ENCODE assay signal across 36 cellular contexts in the genomic region with DNA sequence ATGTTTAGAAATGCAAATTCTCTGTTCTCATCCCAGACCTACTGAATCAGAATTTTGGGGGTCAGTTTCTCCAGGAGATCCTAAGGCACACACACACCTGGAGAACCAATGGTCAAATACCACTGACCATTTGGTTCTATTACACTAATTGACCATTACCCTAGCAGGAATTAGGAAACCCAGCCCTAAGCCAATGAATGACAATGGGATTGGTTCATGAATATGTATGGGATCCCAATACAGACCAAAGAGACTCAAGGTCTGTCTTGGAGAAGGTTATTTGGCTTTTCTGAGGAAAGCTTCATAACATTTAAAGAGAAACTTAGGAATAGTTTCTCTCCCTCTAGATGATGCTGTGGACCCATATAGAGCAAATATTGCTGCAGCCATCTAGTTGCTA.
"Had no signal": no experiment of that assay in that cellular context is flagged by ENCODE, and none has a peak within 500 bp of the region (broad histone marks: within the 10 kb centered on the region; RNA-seq: fewer than 3 reads in every experiment).

No MANE protein-coding gene starts in this region.

- H3K36me3 ChIP-seq: ascending aorta, cardiac muscle cell had no signal

- H3K4me3 ChIP-seq: ascending aorta, cardiac muscle cell had no signal

- H3K9me3 Mint-ChIP-seq: activated CD4-positive, alpha-beta memory T cell treated with anti-CD3 and anti-CD28 coated beads, Interleukin-2, amount 10 ng/mL, durations not matched to agents 7 days and 5 days; activated CD4-positive, alpha-beta T cell treated with anti-CD3 and anti-CD28 coated beads, Interleukin-2, amount 10 ng/mL, durations not matched to agents 7 days and 5 days; activated naive CD4-positive, alpha-beta T cell treated with anti-CD3 and anti-CD28 coated beads, Interleukin-2, amount 10 ng/mL, durations not matched to agents 7 days and 5 days; activated naive CD4-positive, alpha-beta T cell treated with anti-CD3 and anti-CD28 coated beads, Interleukin-2, amount 50 U/mL, for 24 hours; activated naive CD8-positive, alpha-beta T cell treated with anti-CD3 and anti-CD28 coated beads, Interleukin-2, amount 10 ng/mL, durations not matched to agents 7 days and 5 days; brain; central memory CD8-positive, alpha-beta T cell; T-helper 1 cell treated with Interleukin-12 subunit alpha and Interleukin-12 subunit beta and Interleukin-4 antibody, amounts not matched to agents 30 μg/mL and 1 μg/mL, for 36 hours; T-helper 2 cell treated with Interferon-gamma antibody and Interleukin-4, amounts not matched to agents 5 μg/mL and 100 μg/mL, for 36 hours had no signal

- H3K27ac ChIP-seq: ascending aorta, cardiac muscle cell, VCaP had no signal

- H3K4me1 ChIP-seq: ascending aorta had no signal

- H3K36me3 Mint-ChIP-seq: activated CD8-positive, alpha-beta memory T cell treated with anti-CD3 and anti-CD28 coated beads, Interleukin-2, amount 10 ng/mL, durations not matched to agents 7 days and 5 days; activated naive CD4-positive, alpha-beta T cell treated with anti-CD3 and anti-CD28 coated beads, Interleukin-2, amount 10 ng/mL, durations not matched to agents 7 days and 5 days; activated naive CD4-positive, alpha-beta T cell treated with anti-CD3 and anti-CD28 coated beads, Interleukin-2, amount 50 U/mL, for 24 hours; activated naive CD8-positive, alpha-beta T cell; activated naive CD8-positive, alpha-beta T cell treated with anti-CD3 and anti-CD28 coated beads, Interleukin-2, amount 10 ng/mL, durations not matched to agents 7 days and 5 days; brain had no signal

- H3K27me3 Mint-ChIP-seq: activated CD4-positive, alpha-beta memory T cell treated with anti-CD3 and anti-CD28 coated beads, Interleukin-2, amount 10 ng/mL, durations not matched to agents 7 days and 5 days; activated CD4-positive, alpha-beta T cell treated with anti-CD3 and anti-CD28 coated beads for 36 hours; activated CD4-positive, alpha-beta T cell treated with anti-CD3 and anti-CD28 coated beads, Interleukin-2, amount 10 ng/mL, durations not matched to agents 7 days and 5 days; activated CD8-positive, alpha-beta memory T cell treated with anti-CD3 and anti-CD28 coated beads, Interleukin-2, amount 10 ng/mL, durations not matched to agents 7 days and 5 days; activated naive CD4-positive, alpha-beta T cell treated with anti-CD3 and anti-CD28 coated beads, Interleukin-2, amount 10 ng/mL, durations not matched to agents 7 days and 5 days; activated naive CD4-positive, alpha-beta T cell treated with anti-CD3 and anti-CD28 coated beads, Interleukin-2, amount 50 U/mL, for 24 hours; activated naive CD8-positive, alpha-beta T cell treated with anti-CD3 and anti-CD28 coated beads, Interleukin-2, amount 10 ng/mL, durations not matched to agents 7 days and 5 days; activated T-cell treated with anti-CD3 and anti-CD28 coated beads, Interleukin-2, amount 50 U/mL, for 24 hours; brain; central memory CD8-positive, alpha-beta T cell had no signal

- DNase-seq: activated CD4-positive, alpha-beta memory T cell treated with anti-CD3 and anti-CD28 coated beads, Interleukin-2, amount 10 ng/mL, durations not matched to agents 7 days and 5 days; activated CD4-positive, alpha-beta T cell treated with anti-CD3 and anti-CD28 coated beads for 1 hour; activated CD4-positive, alpha-beta T cell treated with anti-CD3 and anti-CD28 coated beads for 36 hours; activated CD4-positive, alpha-beta T cell treated with anti-CD3 and anti-CD28 coated beads for 48 hours; activated CD4-positive, alpha-beta T cell treated with anti-CD3 and anti-CD28 coated beads, Interleukin-2, amount 10 ng/mL, durations not matched to agents 7 days and 5 days; activated CD4-positive, alpha-beta T cell treated with anti-CD3 and anti-CD28 coated beads, Interleukin-2, amount 50 U/mL, for 48 hours; activated CD4-positive, CD25-positive, alpha-beta regulatory T cell; activated CD8-positive, alpha-beta memory T cell treated with anti-CD3 and anti-CD28 coated beads for 24 hours; activated CD8-positive, alpha-beta memory T cell treated with anti-CD3 and anti-CD28 coated beads, Interleukin-2, amount 10 ng/mL, durations not matched to agents 7 days and 5 days; activated CD8-positive, alpha-beta memory T cell treated with anti-CD3 and anti-CD28 coated beads, Interleukin-2, amount 50 U/mL, for 48 hours; activated CD8-positive, alpha-beta T cell treated with anti-CD3 and anti-CD28 coated beads, Interleukin-2, amount 10 ng/mL, durations not matched to agents 7 days and 5 days; activated effector memory CD4-positive, alpha-beta T cell treated with Interleukin-2 at 50 U/mL for 16 hours; activated gamma-delta T cell; activated naive CD4-positive, alpha-beta T cell treated with anti-CD3 and anti-CD28 coated beads, Interleukin-2, amount 10 ng/mL, durations not matched to agents 7 days and 5 days; activated naive CD4-positive, alpha-beta T cell treated with Interleukin-2 at 50 U/mL for 16 hours; activated naive CD8-positive, alpha-beta T cell treated with anti-CD3 and anti-CD28 coated beads, Interleukin-2, amount 10 ng/mL, durations not matched to agents 7 days and 5 days; activated naive CD8-positive, alpha-beta T cell treated with anti-CD3 and anti-CD28 coated beads, Interleukin-2, amount 50 U/mL, for 24 hours; activated T-cell treated with anti-CD3 and anti-CD28 coated beads, Interleukin-2, amount 50 U/mL, for 24 hours; activated T-cell treated with anti-CD3 and anti-CD28 coated beads, Interleukin-2, amount 50 U/mL, for 48 hours; amygdala; cerebellar nuclear complex; T-helper 1 cell; T-helper 2 cell; T-helper 9 cell had no signal

- H3K9me3 ChIP-seq: ascending aorta had no signal

- ATAC-seq: activated CD4-positive, alpha-beta T cell treated with anti-CD3 and anti-CD28 coated beads for 36 hours; activated CD4-positive, CD25-positive, alpha-beta regulatory T cell treated with anti-CD3 and anti-CD28 coated beads, Interleukin-2, amount 50 U/mL, for 24 hours; activated CD8-positive, alpha-beta memory T cell treated with anti-CD3 and anti-CD28 coated beads, Interleukin-2, amount 10 ng/mL, durations not matched to agents 7 days and 5 days; activated CD8-positive, alpha-beta T cell treated with anti-CD3 and anti-CD28 coated beads, Interleukin-2, amount 10 ng/mL, durations not matched to agents 7 days and 5 days; activated naive CD8-positive, alpha-beta T cell treated with anti-CD3 and anti-CD28 coated beads, Interleukin-2, amount 50 U/mL, for 24 hours had no signal

- H3K27ac Mint-ChIP-seq: activated CD4-positive, alpha-beta memory T cell treated with anti-CD3 and anti-CD28 coated beads, Interleukin-2, amount 10 ng/mL, durations not matched to agents 7 days and 5 days; activated CD4-positive, alpha-beta T cell treated with anti-CD3 and anti-CD28 coated beads for 36 hours; activated CD4-positive, alpha-beta T cell treated with anti-CD3 and anti-CD28 coated beads, Interleukin-2, amount 10 ng/mL, durations not matched to agents 7 days and 5 days; activated CD8-positive, alpha-beta memory T cell treated with anti-CD3 and anti-CD28 coated beads, Interleukin-2, amount 10 ng/mL, durations not matched to agents 7 days and 5 days; activated CD8-positive, alpha-beta T cell treated with anti-CD3 and anti-CD28 coated beads, Interleukin-2, amount 10 ng/mL, durations not matched to agents 7 days and 5 days; activated naive CD4-positive, alpha-beta T cell treated with anti-CD3 and anti-CD28 coated beads, Interleukin-2, amount 10 ng/mL, durations not matched to agents 7 days and 5 days; activated naive CD4-positive, alpha-beta T cell treated with anti-CD3 and anti-CD28 coated beads, Interleukin-2, amount 50 U/mL, for 24 hours; activated naive CD8-positive, alpha-beta T cell; activated naive CD8-positive, alpha-beta T cell treated with anti-CD3 and anti-CD28 coated beads, Interleukin-2, amount 10 ng/mL, durations not matched to agents 7 days and 5 days; activated naive CD8-positive, alpha-beta T cell treated with anti-CD3 and anti-CD28 coated beads, Interleukin-2, amount 50 U/mL, for 24 hours; activated T-cell treated with anti-CD3 and anti-CD28 coated beads, Interleukin-2, amount 50 U/mL, for 24 hours; activated T-helper 2 cell treated with anti-CD3 and anti-CD28 coated beads, Interferon-gamma antibody, Interleukin-2, Interleukin-4, amounts not matched to agents 10 μg/mL and 5 μg/mL and 100 μg/mL, durations not matched to agents 14 hours and 24 hours and 36 hours; brain; T-helper 1 cell treated with Interleukin-12 subunit alpha and Interleukin-12 subunit beta and Interleukin-4 antibody, amounts not matched to agents 30 μg/mL and 1 μg/mL, for 36 hours; T-helper 2 cell treated with Interferon-gamma antibody and Interleukin-4, amounts not matched to agents 5 μg/mL and 100 μg/mL, for 36 hours had no signal

- H3K4me3 Mint-ChIP-seq: activated CD4-positive, alpha-beta memory T cell treated with anti-CD3 and anti-CD28 coated beads, Interleukin-2, amount 10 ng/mL, durations not matched to agents 7 days and 5 days; activated CD4-positive, alpha-beta T cell treated with anti-CD3 and anti-CD28 coated beads for 36 hours; activated CD4-positive, alpha-beta T cell treated with anti-CD3 and anti-CD28 coated beads, Interleukin-2, amount 10 ng/mL, durations not matched to agents 7 days and 5 days; activated CD8-positive, alpha-beta memory T cell treated with anti-CD3 and anti-CD28 coated beads, Interleukin-2, amount 10 ng/mL, durations not matched to agents 7 days and 5 days; activated CD8-positive, alpha-beta T cell treated with anti-CD3 and anti-CD28 coated beads, Interleukin-2, amount 10 ng/mL, durations not matched to agents 7 days and 5 days; activated naive CD4-positive, alpha-beta T cell treated with anti-CD3 and anti-CD28 coated beads, Interleukin-2, amount 10 ng/mL, durations not matched to agents 7 days and 5 days; activated naive CD4-positive, alpha-beta T cell treated with anti-CD3 and anti-CD28 coated beads, Interleukin-2, amount 50 U/mL, for 24 hours; activated naive CD8-positive, alpha-beta T cell; activated naive CD8-positive, alpha-beta T cell treated with anti-CD3 and anti-CD28 coated beads, Interleukin-2, amount 10 ng/mL, durations not matched to agents 7 days and 5 days; activated naive CD8-positive, alpha-beta T cell treated with anti-CD3 and anti-CD28 coated beads, Interleukin-2, amount 50 U/mL, for 24 hours; activated T-cell treated with anti-CD3 and anti-CD28 coated beads, Interleukin-2, amount 50 U/mL, for 24 hours; brain; central memory CD8-positive, alpha-beta T cell; T-helper 1 cell treated with Interleukin-12 subunit alpha and Interleukin-12 subunit beta and Interleukin-4 antibody, amounts not matched to agents 30 μg/mL and 1 μg/mL, for 36 hours; T-helper 2 cell treated with Interferon-gamma antibody and Interleukin-4, amounts not matched to agents 5 μg/mL and 100 μg/mL, for 36 hours had no signal

- FAIRE-seq: TTC549 had no signal

- H3K27me3 ChIP-seq: ascending aorta, cardiac muscle cell had no signal

- H3K4me1 Mint-ChIP-seq: activated CD4-positive, alpha-beta memory T cell treated with anti-CD3 and anti-CD28 coated beads, Interleukin-2, amount 10 ng/mL, durations not matched to agents 7 days and 5 days; activated CD4-positive, alpha-beta T cell treated with anti-CD3 and anti-CD28 coated beads for 36 hours; activated CD4-positive, alpha-beta T cell treated with anti-CD3 and anti-CD28 coated beads, Interleukin-2, amount 10 ng/mL, durations not matched to agents 7 days and 5 days; activated CD8-positive, alpha-beta memory T cell treated with anti-CD3 and anti-CD28 coated beads, Interleukin-2, amount 10 ng/mL, durations not matched to agents 7 days and 5 days; activated naive CD4-positive, alpha-beta T cell treated with anti-CD3 and anti-CD28 coated beads, Interleukin-2, amount 10 ng/mL, durations not matched to agents 7 days and 5 days; activated naive CD4-positive, alpha-beta T cell treated with anti-CD3 and anti-CD28 coated beads, Interleukin-2, amount 50 U/mL, for 24 hours; activated naive CD8-positive, alpha-beta T cell treated with anti-CD3 and anti-CD28 coated beads, Interleukin-2, amount 10 ng/mL, durations not matched to agents 7 days and 5 days; activated naive CD8-positive, alpha-beta T cell treated with anti-CD3 and anti-CD28 coated beads, Interleukin-2, amount 50 U/mL, for 24 hours; central memory CD8-positive, alpha-beta T cell had no signal
